Comparison of ENCODE assay signal across 18 cellular contexts in genomic region chr2:220509921-220510320, GRCh38.
A peak's percentile ranks its signal among the peaks of the same experiment; 100 is the strongest.
DNase-seq lines count a peak whose midpoint lies in the region; ATAC-seq lines count a peak whose summit lies in the region.
"Had no signal": no experiment of that assay in that cellular context is flagged by ENCODE, and none has a peak within 500 bp of the region (broad histone marks: within the 10 kb centered on the region; RNA-seq: fewer than 3 reads in every experiment).

No MANE protein-coding gene starts in this region.

- DNase-seq in DMS 273 (lab: John Stamatoyannopoulos, UW; ENCODE audit: unreplicated experiment) = peak; percentile 50
- DNase-seq in DMS 273 treated with DMSO at 0.1 percent for 48 hours (lab: John Stamatoyannopoulos, UW) = no peak
- peak; percentile 12 for DNase-seq in LHCN-M2 (ENCODE audit: low read depth)
- DNase-seq in NCI-H446 treated with DMSO at 0.1 percent for 48 hours (lab: John Stamatoyannopoulos, UW) = peak; percentile 56
- DNase-seq in kidney tubule cell (ENCODE audit: low spot score) = peak; percentile 16
- no peak for DNase-seq in activated naive CD4-positive, alpha-beta T cell (lab: John Stamatoyannopoulos, UW)
- DNase-seq: activated CD4-positive, alpha-beta memory T cell treated with anti-CD3 and anti-CD28 coated beads, Interleukin-2, amount 10 ng/mL, durations not matched to agents 7 days and 5 days; activated CD4-positive, CD25-positive, alpha-beta regulatory T cell; activated effector memory CD4-positive, alpha-beta T cell treated with anti-CD3 and anti-CD28 coated beads, Interleukin-2, amount 50 U/mL, for 16 hours; activated T-cell treated with anti-CD3 and anti-CD28 coated beads for 4 hours; CD8-positive, alpha-beta T cell; H7; immature natural killer cell; KBM-7; MV-4-11; upper lobe of left lung had no signal

- ATAC-seq in GM18858 (IDR thresholded peaks at IDR 0.05; ENCODE audit: unreplicated experiment) = no peak
- ATAC-seq in GM18520 (IDR thresholded peaks at IDR 0.05; ENCODE audit: unreplicated experiment) = no peak
- ATAC-seq: CD8-positive, alpha-beta T cell had no signal

Comparison
In these comparisons a context has a peak if more than half of its experiments do, and no peak if none do; other contexts are left out.
1. DNase-seq: peak in DMS 273 (single experiment), LHCN-M2 (single experiment), NCI-H446 treated with DMSO at 0.1 percent for 48 hours (single experiment) and kidney tubule cell (single experiment); none in DMS 273 treated with DMSO at 0.1 percent for 48 hours (single experiment) and activated naive CD4-positive, alpha-beta T cell (0 of 4).